17 cellular contexts compared by ENCODE assay signal in the genomic region with DNA sequence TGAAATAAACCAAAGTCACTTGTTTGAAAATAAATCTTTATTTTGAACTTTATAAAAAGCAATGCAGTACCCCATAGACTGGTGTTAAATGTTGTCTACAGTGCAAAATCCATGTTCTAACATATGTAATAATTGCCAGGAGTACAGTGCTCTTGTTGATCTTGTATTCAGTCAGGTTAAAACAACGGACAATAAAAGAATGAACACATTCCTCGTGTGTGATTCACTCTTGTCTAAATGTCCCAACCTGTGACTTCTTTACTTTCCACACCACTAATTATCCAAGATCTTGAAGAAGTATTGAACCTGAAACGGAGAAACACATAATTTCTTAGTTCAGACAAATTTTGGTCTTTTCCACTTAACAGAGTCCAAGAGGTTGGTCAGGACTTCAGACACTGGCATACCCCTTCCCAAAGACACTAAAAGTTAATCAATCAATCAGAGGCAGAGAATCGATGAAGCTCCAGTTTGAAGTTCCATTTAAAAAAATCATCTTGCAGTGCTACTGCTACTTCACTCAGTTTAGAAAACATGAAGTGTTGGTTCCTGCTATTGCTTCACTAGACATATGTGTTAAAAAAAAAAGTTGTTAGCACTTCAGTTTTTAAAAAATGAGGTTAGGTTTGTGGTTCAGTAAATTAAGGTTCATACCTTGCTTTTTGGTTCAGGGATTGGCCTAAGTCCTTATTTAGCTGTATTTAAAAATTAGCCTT. TPM values are rescaled to one million over a fixed set of nuclear protein-coding genes. Genes with fewer than 3 reads are reported as not detected.
DNase-seq lines count a peak whose midpoint lies in the region; TF ChIP-seq lines count a peak whose summit lies in the region.
"Had no signal": no experiment of that assay in that cellular context is flagged by ENCODE, and none has a peak within 500 bp of the region (broad histone marks: within the 10 kb centered on the region; RNA-seq: fewer than 3 reads in every experiment).

No MANE protein-coding gene starts in this region.

- no peaks in the 10 kb centered on the region for H3K9me3 ChIP-seq in OCI-LY3 (ENCODE audit: insufficient read depth, low read length)
- H3K9me3 ChIP-seq in thyroid gland, result no peaks in the 10 kb centered on the region
- no peaks in the 10 kb centered on the region for H3K9me3 ChIP-seq in A673 (ENCODE audit: low read depth, low read length, poor library complexity, severe bottlenecking)
- H3K9me3 ChIP-seq: colonic mucosa, upper lobe of left lung had no signal

- peaks cover 11% of the 10 kb centered on the region; the same call in 1 of the 2 replicates for H3K79me2 ChIP-seq in OCI-LY3 (ENCODE audit: low read length)

- 39 to 41% methylated on average over 4 of the region's 4 CpGs for WGBS in thyroid gland, 2 donors

- H3K4me3 ChIP-seq in OCI-LY3 (ENCODE audit: low read length) (no peak overlapping the region), dorsolateral prefrontal cortex (peak overlapping the region in 1 of 59 donors; percentile 5), thyroid gland (replicated peaks in 1 of 3) (no peak overlapping the region), A673 (ENCODE audit: low read depth, low read length, poor library complexity, severe bottlenecking) (no peak overlapping the region), H7 (ENCODE audit: insufficient read depth, low read depth, low read length) (no peak overlapping the region)
- H3K4me3 ChIP-seq: colonic mucosa, upper lobe of left lung had no signal

- H3K9ac ChIP-seq in OCI-LY3 (ENCODE audit: low read length), result peak overlapping the region; percentile 9; the same call in 1 of the 2 replicates

- intact Hi-C loops in dorsolateral prefrontal cortex (cut with DNase I), result loop anchor here in 1 of 2 donors (5.0 to 10.0 kb wide), 3 partner anchors 395 to 528 kb away; no protein-coding TSS in a partner anchor
- intact Hi-C loops in thyroid gland (cut with DNase I), result no loop called here
- intact Hi-C loops in A673 (cut with micrococcal nuclease; ENCODE audit: unreplicated experiment), result loop anchor here (10.0 kb wide), 2 partner anchors 212 to 498 kb away; no protein-coding TSS in a partner anchor

- TF ChIP-seq CTCF in OCI-LY3 (IDR thresholded peaks at IDR 0.05; ENCODE audit: low read depth, low read length) (no peak), dorsolateral prefrontal cortex (IDR thresholded peaks at IDR 0.05 in 54 of 56, conservative IDR thresholded peaks at IDR 0.05 in 2 of 56; ENCODE audit: low read depth in 1 of 56, partially characterized antibody in 56 of 56) (no peak), thyroid gland (IDR thresholded peaks at IDR 0.05) (no peak), A673 (conservative IDR thresholded peaks at IDR 0.05; ENCODE audit: low read depth, low read length) (no peak)

- H2AFZ ChIP-seq in OCI-LY3 (ENCODE audit: low read depth, low read length), result no peak overlapping the region

- in situ Hi-C loops in G401 (cut with HindIII; ENCODE audit: low sequenced_read_pairs), result no loop called here

- CTCF ChIA-PET in A673 (lab: Charles Lee), result no interaction called here

- H3K4me2 ChIP-seq in OCI-LY3 (ENCODE audit: low read length), result peak overlapping the region; percentile 23

- no peaks in the 10 kb centered on the region for H3K27me3 ChIP-seq in OCI-LY3 (ENCODE audit: low read depth, low read length)
- H3K27me3 ChIP-seq in dorsolateral prefrontal cortex, result no peaks in the 10 kb centered on the region
- no peaks in the 10 kb centered on the region for H3K27me3 ChIP-seq in thyroid gland
- no peaks in the 10 kb centered on the region for H3K27me3 ChIP-seq in A673 (replicated peaks; ENCODE audit: insufficient read depth, low read depth, low read length, poor library complexity)
- H3K27me3 ChIP-seq in H7 (ENCODE audit: control insufficient read depth, insufficient read depth, low read length), result no peaks in the 10 kb centered on the region
- H3K27me3 ChIP-seq: colonic mucosa, upper lobe of left lung had no signal

- H3K36me3 ChIP-seq in OCI-LY3 (replicated peaks; ENCODE audit: low read depth, low read length) (peaks cover 67% of the 10 kb centered on the region), thyroid gland (peaks cover 7 to 17% of the 10 kb centered on the region in 2 donors), A673 (ENCODE audit: insufficient read depth, low read length, poor library complexity, severe bottlenecking) (no peaks in the 10 kb centered on the region), H7 (replicated peaks; ENCODE audit: control insufficient read depth, insufficient read depth, low read length) (0 out of 2 replicates have a peak, but pooled peaks cover 4% of the 10 kb centered on the region)
- H3K36me3 ChIP-seq: colonic mucosa had no signal

- BruUV-seq in A673 (replicated peaks; lab: Mats Ljungman, UMichigan), result no TSS peak

- TF ChIP-seq POLR2A in thyroid gland (IDR thresholded peaks at IDR 0.05), result no peak

- H3K4me1 ChIP-seq in OCI-LY3 (ENCODE audit: low read length), result peaks cover 68% of the 10 kb centered on the region
- H3K4me1 ChIP-seq in thyroid gland, result peaks cover 48 to 67% of the 10 kb centered on the region in 2 donors
- no peaks in the 10 kb centered on the region for H3K4me1 ChIP-seq in A673 (ENCODE audit: insufficient read depth, low read length, poor library complexity, severe bottlenecking)
- H3K4me1 ChIP-seq: colonic mucosa, upper lobe of left lung had no signal

- DNase-seq in dorsolateral prefrontal cortex, result no peak
- peak; percentile 34 to 45 for DNase-seq in lung microvascular endothelial cell (ENCODE audit: low read depth in 2 of 2)
- DNase-seq in thyroid gland, result no peak
- DNase-seq in A673 (ENCODE audit: low spot score), result no peak
- no peak for DNase-seq in G401 (ENCODE audit: low spot score)
- no peak for DNase-seq in H7
- DNase-seq: activated CD4-positive, alpha-beta T cell treated with anti-CD3 and anti-CD28 coated beads for 36 hours; colonic mucosa; hippocampal formation; islet precursor cell; NCI-H1417 treated with DMSO at 0.1 percent for 48 hours; SHP77 treated with DMSO at 0.1 percent for 48 hours; stimulated activated CD4-positive, alpha-beta T cell treated with anti-CD3 and anti-CD28 coated beads, Interleukin-4, amount 100 ng/mL, for 24 hours; T-cell; upper lobe of left lung had no signal

- H3K27ac ChIP-seq in OCI-LY3 (ENCODE audit: low read length), result peak overlapping the region; percentile 22
- peak overlapping the region in 32 of 59 donors; percentile 1 to 84 (median 50) for H3K27ac ChIP-seq in dorsolateral prefrontal cortex
- H3K27ac ChIP-seq in thyroid gland, result peak overlapping the region; percentile 69 to 92 (median 80)
- no peak overlapping the region for H3K27ac ChIP-seq in A673 (ENCODE audit: low read depth, low read length, poor library complexity, severe bottlenecking)
- H3K27ac ChIP-seq: colonic mucosa, HL-60, upper lobe of left lung had no signal

- H4K20me1 ChIP-seq in OCI-LY3 (ENCODE audit: insufficient read depth, low read length), result peaks cover 24% of the 10 kb centered on the region

- POLR2A ChIA-PET in A673 (lab: Charles Lee; ENCODE audit: low non-redundant PET), result interaction anchor here (0.6 to 0.7 kb wide), 2 partner anchors 522 to 790 kb away, joined by 3 to 4 read pairs; no protein-coding TSS in a partner anchor

RNA-seq across cellular contexts. Expression of gene ATP1B1, which starts 26.2 kb away (rescaled TPM):
- total RNA-seq in dorsolateral prefrontal cortex (1,000 to 10,000 TPM in 2 of 120 experiments, 100 to 1,000 TPM in 118; 155 to 1,070 (median 769) TPM), lung microvascular endothelial cell (2.6 and 8.1 TPM in 2 replicates), thyroid gland (100 to 1,000 TPM; 310 to 509 (median 429) TPM), A673 (2021) (20.2 and 23.7 TPM in 2 replicates)
- 15.0 and 17.5 TPM in 2 replicates for total RNA-seq in G401 (2014; rRNA removed; shearing (Covaris generic))
- total RNA-seq in H7 (2014; rRNA removed; shearing (Covaris generic)), result 35.0 and 41.2 TPM in 2 replicates

Comparison
In these comparisons a context has a peak if more than half of its experiments do, and no peak if none do; other contexts are left out.
1. DNase-seq: peak in lung microvascular endothelial cell (2 of 2); none in dorsolateral prefrontal cortex (0 of 10), thyroid gland (0 of 2), A673 (single experiment), G401 (single experiment) and H7 (single experiment).